In the genomic region with DNA sequence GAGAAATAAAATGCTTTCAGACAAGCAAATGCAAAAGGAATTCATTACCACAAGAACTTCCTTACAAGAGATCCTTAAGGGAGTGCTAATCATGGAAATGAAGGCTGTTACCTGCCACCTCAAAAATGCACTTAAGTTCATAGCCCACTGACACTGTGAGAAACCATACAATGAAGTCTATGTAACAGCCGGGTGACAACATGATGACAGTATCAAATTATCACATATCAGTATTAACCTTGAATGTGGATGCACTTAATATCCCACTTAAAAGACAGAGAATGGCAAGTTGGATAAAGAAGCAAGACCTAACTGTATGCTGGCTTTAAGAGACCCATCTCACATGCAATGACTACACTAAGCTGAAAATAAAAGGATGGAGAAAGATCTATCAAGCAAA, we compare ENCODE assay signal across 34 cellular contexts.
"Had no signal": no experiment of that assay in that cellular context is flagged by ENCODE, and none has a peak within 500 bp of the region (broad histone marks: within the 10 kb centered on the region; RNA-seq: fewer than 3 reads in every experiment).

No MANE protein-coding gene starts in this region.

- H3K4me2 ChIP-seq: KMS-11 had no signal

- H3K27ac ChIP-seq: KMS-11 had no signal

- H3K27me3 ChIP-seq: MG63 had no signal

- DNase-seq: Karpas-422, Kasumi-1, MG63, MM.1S, MV-4-11, NCI-H1048, NCI-H1092, NCI-H1092 treated with DMSO at 0.1 percent for 48 hours, NCI-H1105, NCI-H1105 treated with DMSO at 0.1 percent for 48 hours, NCI-H1417, NCI-H1417 treated with DMSO at 0.1 percent for 48 hours, NCI-H1436, NCI-H1436 treated with DMSO at 0.1 percent for 48 hours, NCI-H146, NCI-H1694, NCI-H1694 treated with DMSO at 0.1 percent for 48 hours, NCI-H187, NCI-H187 treated with DMSO at 0.1 percent for 48 hours, NCI-H1930, NCI-H2029, NCI-H2029 treated with DMSO at 0.1 percent for 48 hours, NCI-H2081, NCI-H2081 treated with DMSO at 0.1 percent for 48 hours, NCI-H2107, NCI-H2171, NCI-H2171 treated with DMSO at 0.1 percent for 48 hours, NCI-H2227 treated with DMSO at 0.1 percent for 48 hours, NCI-H226, NCI-H345, NCI-H446, NCI-H446 treated with DMSO at 0.1 percent for 48 hours, NCI-H510A had no signal

- H3K36me3 ChIP-seq: MG63 had no signal

- H3K4me3 ChIP-seq: MG63 had no signal

- H3K9ac ChIP-seq: KMS-11 had no signal

- H3K9me3 ChIP-seq: MG63 had no signal
